8 cellular contexts compared by ENCODE assay signal in the genomic region with DNA sequence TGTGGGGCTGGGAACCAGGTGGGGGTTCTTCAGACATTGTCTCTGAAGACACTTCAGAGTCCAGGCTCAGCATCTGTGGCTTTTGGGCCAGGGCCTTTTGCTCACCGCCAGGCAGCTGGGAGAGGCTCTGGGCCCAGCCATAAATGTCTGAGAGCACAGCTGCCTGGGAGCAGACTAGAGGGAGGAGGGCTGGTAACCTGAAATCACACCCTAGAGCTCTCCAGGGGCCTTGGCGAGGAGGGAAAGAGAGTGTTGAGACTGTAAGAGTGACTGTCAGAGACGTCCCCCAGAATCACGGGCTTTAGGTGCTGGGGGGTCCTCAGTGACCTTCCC. TPM values are rescaled to one million over a fixed set of nuclear protein-coding genes. Genes with fewer than 3 reads are reported as not detected.
A peak's percentile ranks its signal among the peaks of the same experiment; 100 is the strongest.
DNase-seq lines count a peak whose midpoint lies in the region; ATAC-seq and TF ChIP-seq lines count a peak whose summit lies in the region.

No MANE protein-coding gene starts in this region.

- no peak for TF ChIP-seq CTCF in MCF 10A (IDR thresholded peaks at IDR 0.05; ENCODE audit: unreplicated experiment)

- POLR2A ChIA-PET in MCF 10A (lab: Yijun Ruan, JAX) = interaction anchor here (1.2 to 1.8 kb wide), 4 partner anchors 12 to 41 kb away, joined by 4 to 7 read pairs (median 7); no protein-coding TSS in a partner anchor

- H3K9me3 Mint-ChIP-seq in IgD-negative memory B cell (no peaks in the 10 kb centered on the region), MCF 10A (ENCODE audit: unreplicated experiment) (no peaks in the 10 kb centered on the region), naive B cell (no peaks in the 10 kb centered on the region)

- peaks cover 32 to 45% (median 35%) of the 10 kb centered on the region in 3 donors for H3K4me1 Mint-ChIP-seq in IgD-negative memory B cell
- peaks cover 5% of the 10 kb centered on the region for H3K4me1 Mint-ChIP-seq in MCF 10A (ENCODE audit: insufficient read depth, unreplicated experiment)
- H3K4me1 Mint-ChIP-seq in naive B cell = peaks cover 40 to 60% (median 58%) of the 10 kb centered on the region in 3 donors

- peaks cover 21 to 84% (median 64%) of the 10 kb centered on the region in 11 experiments; a peak in 21 of 22 replicates for H4K20me1 ChIP-seq in BLaER1 treated with 17β-estradiol and CSF1 and Interleukin-3, amounts not matched to agents 10 nM and 100 nM

- H3K4me3 ChIP-seq in BLaER1 treated with 17β-estradiol and CSF1 and Interleukin-3, amounts not matched to agents 10 nM and 100 nM = peak overlapping the region; percentile 40 to 65 (median 50)

- peak overlapping the region; percentile 86 to 100 (median 98) for H3K4me2 ChIP-seq in BLaER1 treated with 17β-estradiol and CSF1 and Interleukin-3, amounts not matched to agents 10 nM and 100 nM

- no peaks in the 10 kb centered on the region for H3K27me3 Mint-ChIP-seq in IgD-negative memory B cell
- H3K27me3 Mint-ChIP-seq in MCF 10A (ENCODE audit: insufficient read depth, unreplicated experiment) = no peaks in the 10 kb centered on the region
- peaks cover 0 to under 1% (median 0%) of the 10 kb centered on the region in 3 donors for H3K27me3 Mint-ChIP-seq in naive B cell

- CTCF ChIA-PET in MCF 10A (lab: Yijun Ruan, JAX) = interaction anchor here (0.6 to 3.2 kb wide), 10 partner anchors 9 to 501 kb away, joined by 3 to 21 read pairs (median 4); no protein-coding TSS in a partner anchor

- no peaks in the 10 kb centered on the region for H3K36me3 Mint-ChIP-seq in IgD-negative memory B cell
- peaks cover 24% of the 10 kb centered on the region for H3K36me3 Mint-ChIP-seq in MCF 10A (ENCODE audit: insufficient read depth, unreplicated experiment)
- H3K36me3 Mint-ChIP-seq in naive B cell = no peaks in the 10 kb centered on the region

- BruUV-seq in MCF 10A (replicated peaks; lab: Mats Ljungman, UMichigan) = no TSS peak

- H3K27ac ChIP-seq in BLaER1 treated with 17β-estradiol and CSF1 and Interleukin-3, amounts not matched to agents 10 nM and 100 nM = peak overlapping the region; percentile 75 to 99 (median 95)

- peaks cover 87 to 92% (median 89%) of the 10 kb centered on the region in 10 experiments for H3K4me1 ChIP-seq in BLaER1 treated with 17β-estradiol and CSF1 and Interleukin-3, amounts not matched to agents 10 nM and 100 nM

- H3K9me3 ChIP-seq in BLaER1 treated with 17β-estradiol and CSF1 and Interleukin-3, amounts not matched to agents 10 nM and 100 nM (replicated peaks in 1 of 11) = no peaks in the 10 kb centered on the region

- peaks cover 6 to 36% (median 7%) of the 10 kb centered on the region in 11 experiments for H3K27me3 ChIP-seq in BLaER1 treated with 17β-estradiol and CSF1 and Interleukin-3, amounts not matched to agents 10 nM and 100 nM

- DNase-seq in MCF 10A (ENCODE audit: unreplicated experiment) (no peak), naive B cell (no peak), HT-29 (ENCODE audit: low spot score) (no peak), posterior vena cava (ENCODE audit: low spot score) (no peak), GF-D8 (lab: John Stamatoyannopoulos, UW) (no peak)

- intact Hi-C loops in MCF 10A (cut with micrococcal nuclease) (loop anchor here (1.0 kb wide), 1 partner anchor 41 kb away; no protein-coding TSS in a partner anchor), posterior vena cava (cut with DNase I) (no loop called here)

- peaks cover 9 to 25% (median 17%) of the 10 kb centered on the region in 11 experiments; a peak in 20 of 22 replicates for H3K36me3 ChIP-seq in BLaER1 treated with 17β-estradiol and CSF1 and Interleukin-3, amounts not matched to agents 10 nM and 100 nM

- ATAC-seq in naive B cell (ENCODE audit: low read depth in 2 of 2) (no peak), HG02885 (IDR thresholded peaks at IDR 0.05; ENCODE audit: poor library complexity, unreplicated experiment) (no peak)

- peak overlapping the region; percentile 70 to 99 (median 91) for H3K9ac ChIP-seq in BLaER1 treated with 17β-estradiol and CSF1 and Interleukin-3, amounts not matched to agents 10 nM and 100 nM

- peak overlapping the region; percentile 94 to 100 (median 99) for H3K27ac Mint-ChIP-seq in IgD-negative memory B cell
- peak overlapping the region; percentile 69 for H3K27ac Mint-ChIP-seq in MCF 10A (ENCODE audit: low read depth, unreplicated experiment)
- peak overlapping the region; percentile 100 for H3K27ac Mint-ChIP-seq in naive B cell

- H3K4me3 Mint-ChIP-seq in IgD-negative memory B cell (peak overlapping the region; percentile 81 to 96 (median 90)), MCF 10A (ENCODE audit: unreplicated experiment) (peak overlapping the region; percentile 73), naive B cell (peak overlapping the region; percentile 63 to 96 (median 84))

RNA-seq across cellular contexts. Expression of a gene that starts 4.1 kb away (rescaled TPM):
- polyA plus RNA-seq in IgD-negative memory B cell = 28.0 TPM
- 60.6 and 63.8 TPM in 2 replicates for total RNA-seq in MCF 10A (2022)
- 10 to 100 TPM in 5 of 6 donors, 1 to 10 TPM in 1; 9.4 to 22.6 (median 15.1) TPM for polyA plus RNA-seq in naive B cell (ENCODE audit: low read depth in 6 of 6)
- total RNA-seq in HT-29 (2014; rRNA removed; shearing (Covaris generic)) = 75.2 and 82.3 TPM in 2 replicates
- 10 to 100 TPM; 18.3 to 20.5 TPM for total RNA-seq in posterior vena cava

RNA-seq across cellular contexts. Expression of a gene that starts 11.0 kb away (rescaled TPM):
- polyA plus RNA-seq in IgD-negative memory B cell (2.3 TPM), naive B cell (ENCODE audit: low read depth in 6 of 6) (1 to 10 TPM; 2.9 to 6.8 (median 5.2) TPM)
- total RNA-seq in MCF 10A (2022) (16.1 and 21.9 TPM in 2 replicates), posterior vena cava (10 to 100 TPM; 10.8 to 11.9 TPM)
- 65.3 and 79.4 TPM in 2 replicates for total RNA-seq in HT-29 (2014; rRNA removed; shearing (Covaris generic))

RNA-seq across cellular contexts. Expression of a gene that starts 19.3 kb away (rescaled TPM):
- polyA plus RNA-seq in IgD-negative memory B cell (not detected), naive B cell (ENCODE audit: low read depth in 6 of 6) (under 1 TPM in 1 of 6 donors, not detected in 5; 0.08 TPM)
- total RNA-seq in MCF 10A (2022) (0.77 and 2.7 TPM in 2 replicates), posterior vena cava (under 1 TPM; 0.19 to 0.23 TPM)
- total RNA-seq in HT-29 (2014; rRNA removed; shearing (Covaris generic)) = 1.1 and 1.4 TPM in 2 replicates

RNA-seq across cellular contexts. Expression of a gene that starts 55.0 kb away (rescaled TPM):
- polyA plus RNA-seq in IgD-negative memory B cell (17.0 TPM), naive B cell (ENCODE audit: low read depth in 6 of 6) (10 to 100 TPM; 11.6 to 23.2 (median 14.2) TPM)
- total RNA-seq in MCF 10A (2022) (27.6 and 27.9 TPM in 2 replicates), posterior vena cava (10 to 100 TPM; 20.6 to 23.4 TPM)
- 30.8 and 32.2 TPM in 2 replicates for total RNA-seq in HT-29 (2014; rRNA removed; shearing (Covaris generic))
